27 cellular contexts compared by ENCODE assay signal in genomic region chr17:16432017-16432416, GRCh38.
"Had no signal": no experiment of that assay in that cellular context is flagged by ENCODE, and none has a peak within 500 bp of the region (broad histone marks: within the 10 kb centered on the region; RNA-seq: fewer than 3 reads in every experiment).

No MANE protein-coding gene starts in this region.

- H3K27ac Mint-ChIP-seq: activated CD4-positive, alpha-beta memory T cell treated with anti-CD3 and anti-CD28 coated beads, Interleukin-2, amount 10 ng/mL, durations not matched to agents 7 days and 5 days; activated CD4-positive, alpha-beta T cell treated with anti-CD3 and anti-CD28 coated beads, Interleukin-2, amount 10 ng/mL, durations not matched to agents 7 days and 5 days; activated naive CD4-positive, alpha-beta T cell treated with anti-CD3 and anti-CD28 coated beads for 36 hours; activated naive CD8-positive, alpha-beta T cell; brain; T-helper 1 cell treated with Interleukin-12 subunit alpha and Interleukin-12 subunit beta and Interleukin-4 antibody, amounts not matched to agents 30 μg/mL and 1 μg/mL, for 36 hours had no signal

- H3K36me3 Mint-ChIP-seq: activated naive CD8-positive, alpha-beta T cell; brain had no signal

- H3K9me3 Mint-ChIP-seq: activated CD4-positive, alpha-beta memory T cell treated with anti-CD3 and anti-CD28 coated beads, Interleukin-2, amount 10 ng/mL, durations not matched to agents 7 days and 5 days; activated CD4-positive, alpha-beta T cell treated with anti-CD3 and anti-CD28 coated beads, Interleukin-2, amount 10 ng/mL, durations not matched to agents 7 days and 5 days; activated naive CD4-positive, alpha-beta T cell treated with anti-CD3 and anti-CD28 coated beads for 36 hours; activated T-helper 17 cell treated with anti-CD3 and anti-CD28 coated beads, Interleukin-2, amount 50 U/mL, for 72 hours; central memory CD8-positive, alpha-beta T cell; T-helper 1 cell treated with Interleukin-12 subunit alpha and Interleukin-12 subunit beta and Interleukin-4 antibody, amounts not matched to agents 30 μg/mL and 1 μg/mL, for 36 hours had no signal

- H3K4me3 Mint-ChIP-seq: activated CD4-positive, alpha-beta memory T cell treated with anti-CD3 and anti-CD28 coated beads, Interleukin-2, amount 10 ng/mL, durations not matched to agents 7 days and 5 days; activated CD4-positive, alpha-beta T cell treated with anti-CD3 and anti-CD28 coated beads, Interleukin-2, amount 10 ng/mL, durations not matched to agents 7 days and 5 days; activated naive CD4-positive, alpha-beta T cell treated with anti-CD3 and anti-CD28 coated beads for 36 hours; activated naive CD8-positive, alpha-beta T cell; activated T-helper 17 cell treated with anti-CD3 and anti-CD28 coated beads, Interleukin-2, amount 50 U/mL, for 72 hours; brain; central memory CD8-positive, alpha-beta T cell; T-helper 1 cell treated with Interleukin-12 subunit alpha and Interleukin-12 subunit beta and Interleukin-4 antibody, amounts not matched to agents 30 μg/mL and 1 μg/mL, for 36 hours had no signal

- DNase-seq: activated CD4-positive, alpha-beta memory T cell treated with anti-CD3 and anti-CD28 coated beads, Interleukin-2, amount 10 ng/mL, durations not matched to agents 7 days and 5 days; activated CD4-positive, alpha-beta T cell treated with anti-CD3 and anti-CD28 coated beads, Interleukin-2, amount 10 ng/mL, durations not matched to agents 7 days and 5 days; activated CD4-positive, CD25-positive, alpha-beta regulatory T cell; activated gamma-delta T cell; activated naive CD4-positive, alpha-beta T cell treated with anti-CD3 and anti-CD28 coated beads for 36 hours; activated T-cell treated with anti-CD3 and anti-CD28 coated beads for 4 hours; activated T-cell treated with anti-CD3 and anti-CD28 coated beads, Interleukin-2, amount 50 U/mL, for 48 hours; amygdala; KG1; NCI-H1048; NCI-H146; NCI-H1930; NCI-H2107; NCI-H2171 treated with DMSO at 0.1 percent for 48 hours; NCI-H226; NCI-H69; NK-92 treated with Interleukin-12 subunit alpha and Interleukin-12 subunit beta, amount 100 ng/mL, for 24 hours; OCI-M1; Right ventricle myocardium superior; RPMI8226; T-helper 9 cell had no signal

- H3K27me3 Mint-ChIP-seq: activated CD4-positive, alpha-beta memory T cell treated with anti-CD3 and anti-CD28 coated beads, Interleukin-2, amount 10 ng/mL, durations not matched to agents 7 days and 5 days; activated CD4-positive, alpha-beta T cell treated with anti-CD3 and anti-CD28 coated beads, Interleukin-2, amount 10 ng/mL, durations not matched to agents 7 days and 5 days; activated naive CD8-positive, alpha-beta T cell; activated T-helper 17 cell treated with anti-CD3 and anti-CD28 coated beads, Interleukin-2, amount 50 U/mL, for 72 hours; central memory CD8-positive, alpha-beta T cell had no signal

- ATAC-seq: activated T-helper 17 cell treated with anti-CD3 and anti-CD28 coated beads, Interleukin-2, amount 50 U/mL, for 72 hours; Panc1 had no signal

- H3K4me1 Mint-ChIP-seq: brain had no signal
